In the genomic region with DNA sequence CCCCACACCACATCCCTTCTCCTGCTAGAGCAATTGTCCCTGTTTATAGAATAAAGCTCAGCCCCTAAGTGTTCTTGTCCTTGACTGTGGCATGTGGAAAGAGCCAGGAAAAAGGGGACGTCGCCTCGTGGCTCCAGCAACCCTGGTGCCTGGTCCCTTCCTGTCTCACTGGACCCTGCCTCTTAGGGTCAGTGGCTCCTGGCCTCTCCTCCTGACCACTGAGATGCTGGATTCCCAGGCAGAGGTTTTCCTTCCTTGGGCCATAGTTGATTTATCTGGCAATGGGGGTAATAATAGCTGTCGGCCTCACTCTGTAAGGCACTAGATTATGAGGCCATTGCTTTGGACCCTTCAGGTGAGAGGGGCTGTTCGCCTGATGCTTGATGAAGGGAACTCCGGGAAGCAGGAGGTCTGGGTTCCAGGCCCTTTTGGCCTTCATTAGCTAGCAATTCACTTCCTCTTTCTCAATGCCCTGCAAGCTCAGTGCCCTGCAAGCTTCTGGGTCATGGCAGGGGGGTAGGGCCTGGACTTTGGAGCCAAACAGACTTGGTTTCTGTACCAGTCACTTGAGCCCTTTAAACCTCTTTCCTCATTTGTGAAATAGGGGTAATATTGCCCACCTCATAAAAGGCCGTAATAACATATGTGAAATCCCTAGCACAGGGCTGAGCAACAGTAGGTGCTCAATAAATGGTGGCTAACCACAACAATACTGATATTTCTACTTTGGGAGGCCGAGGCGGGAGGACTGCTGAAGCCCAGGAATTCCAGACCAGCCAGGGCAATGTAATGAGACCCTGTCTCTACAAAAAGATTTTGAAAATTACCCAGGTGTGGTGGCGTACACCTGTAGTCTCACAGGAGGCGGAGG, we compare ENCODE assay signal across 1 cellular context.
TF ChIP-seq lines count a peak whose summit lies in the region.

No MANE protein-coding gene starts in this region.

TF ChIP-seq in liver, 16 proteins besides CTCF, POLR2A, EP300 and RAD21 (continued from another document):
- TF ChIP-seq HNF4G (IDR thresholded peaks at IDR 0.05) (peak; percentile 93), FOXA2 (IDR thresholded peaks at IDR 0.05) (no peak), JUND (IDR thresholded peaks at IDR 0.05) (peak in 1 of 2 donors; percentile 10)
